Comparison of ENCODE assay signal across 19 cellular contexts in genomic region chr7:135249901-135250300, GRCh38. TPM values are rescaled to one million over a fixed set of nuclear protein-coding genes. Genes with fewer than 3 reads are reported as not detected.
DNase-seq lines count a peak whose midpoint lies in the region; ATAC-seq, FAIRE-seq and TF ChIP-seq lines count a peak whose summit lies in the region.
"Had no signal": no experiment of that assay in that cellular context is flagged by ENCODE, and none has a peak within 500 bp of the region (broad histone marks: within the 10 kb centered on the region; RNA-seq: fewer than 3 reads in every experiment).

No MANE protein-coding gene starts in this region.

- CTCF ChIA-PET in H1 (lab: Charles Lee; ENCODE audit: partially characterized antibody), result no interaction called here
- CTCF ChIA-PET in CD4-positive, alpha-beta memory T cell (lab: Charles Lee; ENCODE audit: partially characterized antibody), result interaction anchor here (0.8 kb wide), 1 partner anchor 24 kb away, joined by 3 read pairs; no protein-coding TSS in a partner anchor

- H3K36me3 Mint-ChIP-seq in CD4-positive, alpha-beta memory T cell, result no peaks in the 10 kb centered on the region

- no peak overlapping the region for H4K5ac ChIP-seq in H1 (ENCODE audit: insufficient read length, low read depth, low read length)

- H3K18ac ChIP-seq in H1 (ENCODE audit: extremely low read depth, low read length), result no peak overlapping the region

- H3K4ac ChIP-seq in H1 (replicated peaks; ENCODE audit: insufficient read length, low read depth, low read length), result no peak overlapping the region

- H3K79me2 ChIP-seq in H1 (ENCODE audit: control insufficient read depth in 1 of 2, insufficient read depth in 2 of 2, low read length in 2 of 2), result no peaks in the 10 kb centered on the region

- no peak for TF ChIP-seq RAD21 in H1 (IDR thresholded peaks at IDR 0.05 in 1 of 2, conservative IDR thresholded peaks at IDR 0.05 in 1 of 2; ENCODE audit: low read depth in 2 of 2, low read length in 2 of 2)

- no peaks in the 10 kb centered on the region; the same call in 1 of the 2 replicates for H3K23me2 ChIP-seq in H1 (ENCODE audit: low read depth, low read length)

- TF ChIP-seq POLR2A in H1 (IDR thresholded peaks at IDR 0.05; ENCODE audit: control extremely low read depth in 1 of 2, low read depth in 2 of 2, low read length in 2 of 2), result no peak

- H3K9me3 ChIP-seq in H1 (ENCODE audit: insufficient read depth in 2 of 2, low read depth in 1 of 2, low read length in 1 of 2) (peaks cover 0 to 6% of the 10 kb centered on the region in 2 experiments; a peak in 1 of 4 replicates), upper lobe of right lung (no peaks in the 10 kb centered on the region)
- no peaks in the 10 kb centered on the region for H3K9me3 ChIP-seq in CD4-positive, alpha-beta memory T cell (ENCODE audit: control insufficient read depth in 1 of 2, low read length in 2 of 2)
- H3K9me3 ChIP-seq: A549 had no signal

- H2AK5ac ChIP-seq in H1 (ENCODE audit: low read depth, low read length), result no peak overlapping the region

- H4K8ac ChIP-seq in H1 (ENCODE audit: extremely low read depth, insufficient read depth, low read length), result peak overlapping the region; percentile 35; the same call in 1 of the 2 replicates

- ATAC-seq in upper lobe of right lung, result no peak
- ATAC-seq: A549 had no signal

- H3K23ac ChIP-seq in H1 (ENCODE audit: insufficient read length), result no peak overlapping the region

- FAIRE-seq in H1 (lab: Jason Lieb, UNC), result no peak
- FAIRE-seq: A549 had no signal

- no peak overlapping the region for H2BK5ac ChIP-seq in H1 (ENCODE audit: low read depth, low read length)

- no peak overlapping the region for H2BK20ac ChIP-seq in H1 (ENCODE audit: low read length)

- intact Hi-C loops in upper lobe of right lung (cut with DNase I), result no loop called here
- intact Hi-C loops in CD4-positive, alpha-beta memory T cell (cut with micrococcal nuclease), result no loop called here

- H3K4me1 Mint-ChIP-seq in CD4-positive, alpha-beta memory T cell, result peaks cover 0 to 6% (median 0%) of the 10 kb centered on the region in 4 donors

- no peaks in the 10 kb centered on the region for H3K4me1 ChIP-seq in H1 (replicated peaks in 1 of 4; ENCODE audit: control insufficient read depth in 3 of 4, insufficient read depth in 4 of 4, low read length in 3 of 4)
- H3K4me1 ChIP-seq in upper lobe of right lung, result peaks cover 15% of the 10 kb centered on the region
- no peaks in the 10 kb centered on the region for H3K4me1 ChIP-seq in CD4-positive, alpha-beta memory T cell (ENCODE audit: insufficient read depth, low read length)

- no peak overlapping the region for H3K14ac ChIP-seq in H1 (ENCODE audit: insufficient read length)

- no peak overlapping the region for H3K27ac ChIP-seq in H1 (ENCODE audit: low read depth, low read length)
- no peak overlapping the region for H3K27ac ChIP-seq in upper lobe of right lung
- no peak overlapping the region for H3K27ac ChIP-seq in CD4-positive, alpha-beta memory T cell (ENCODE audit: low read depth, low read length)
- H3K27ac ChIP-seq: 22Rv1, A549, C4-2B had no signal

- no peak overlapping the region for H2BK120ac ChIP-seq in H1 (replicated peaks; ENCODE audit: low read depth, low read length)

- H2AFZ ChIP-seq in H1 (ENCODE audit: low read length), result no peak overlapping the region

- no peak overlapping the region for H3K4me2 ChIP-seq in H1 (ENCODE audit: insufficient read depth in 1 of 2, low read depth in 2 of 2, low read length in 2 of 2)
- H3K4me2 ChIP-seq: A549 had no signal

- no peaks in the 10 kb centered on the region for H3K79me1 ChIP-seq in H1 (ENCODE audit: low read depth, low read length)

- no peak overlapping the region for H3K4me3 ChIP-seq in H1 (ENCODE audit: extremely low read depth in 1 of 4, insufficient read depth in 2 of 4, low read depth in 3 of 4, low read length in 4 of 4)
- H3K4me3 ChIP-seq in upper lobe of right lung, result no peak overlapping the region
- H3K4me3 ChIP-seq in CD4-positive, alpha-beta memory T cell (ENCODE audit: low read length in 2 of 2), result no peak overlapping the region
- H3K4me3 ChIP-seq: A549 had no signal

- H3K27ac Mint-ChIP-seq in CD4-positive, alpha-beta memory T cell, result no peak overlapping the region
- H3K27ac Mint-ChIP-seq: CD4-positive, alpha-beta T cell had no signal

- H3K56ac ChIP-seq in H1 (replicated peaks; ENCODE audit: insufficient read length, low read depth, low read length), result no peak overlapping the region

- H3K27me3 Mint-ChIP-seq in CD4-positive, alpha-beta memory T cell, result peaks cover 0 to 3% of the 10 kb centered on the region in 2 donors

- no peak overlapping the region for H2BK15ac ChIP-seq in H1 (ENCODE audit: low read length)

- H3K9me3 Mint-ChIP-seq in CD4-positive, alpha-beta memory T cell, result no peaks in the 10 kb centered on the region
- H3K9me3 Mint-ChIP-seq: CD4-positive, alpha-beta T cell had no signal

- no peak for TF ChIP-seq EP300 in H1 (IDR thresholded peaks at IDR 0.05; ENCODE audit: borderline replicate concordance in 1 of 2, low read depth in 2 of 2, low read length in 2 of 2)

- H3K36me3 ChIP-seq in H1 (ENCODE audit: control insufficient read depth in 2 of 4, insufficient read depth in 4 of 4, low read length in 3 of 4), result no peaks in the 10 kb centered on the region
- H3K36me3 ChIP-seq in upper lobe of right lung, result no peaks in the 10 kb centered on the region
- no peaks in the 10 kb centered on the region for H3K36me3 ChIP-seq in CD4-positive, alpha-beta memory T cell (ENCODE audit: insufficient read depth, low read length)

- no peak overlapping the region for H3K9ac ChIP-seq in H1 (replicated peaks in 1 of 4; ENCODE audit: extremely low read depth in 1 of 4, low read depth in 3 of 4, low read length in 3 of 4)

- H4K20me1 ChIP-seq in H1 (replicated peaks in 1 of 2; ENCODE audit: control insufficient read depth in 1 of 2, insufficient read depth in 2 of 2, low read length in 2 of 2), result no peaks in the 10 kb centered on the region

- 90% methylated on average over 4 of the region's 4 CpGs; no CpG with 5 or more reads in 1 of the 2 experiments for WGBS in H1 (ENCODE audit: extremely low coverage in 1 of 2, insufficient coverage in 1 of 2, insufficient read length in 1 of 2, insufficient replicate concordance in 2 of 2, low coverage in 1 of 2, low lambda C conversion rate in 2 of 2, missing lambda C conversion rate in 1 of 2), 2 experiments

- no peak overlapping the region for H3K4me3 Mint-ChIP-seq in CD4-positive, alpha-beta memory T cell
- H3K4me3 Mint-ChIP-seq: CD4-positive, alpha-beta T cell had no signal

- H2BK12ac ChIP-seq in H1 (ENCODE audit: low read depth, low read length), result 0 out of 2 replicates have a peak overlapping the region, but pooled peaks have one; percentile 1

- peak; percentile 40 for DNase-seq in activated CD8-positive, alpha-beta memory T cell treated with anti-CD3 and anti-CD28 coated beads, Interleukin-2, amount 50 U/mL, for 48 hours
- no peak for DNase-seq in activated CD8-positive, alpha-beta memory T cell treated with anti-CD3 and anti-CD28 coated beads for 24 hours
- DNase-seq in H1 (ENCODE audit: low read depth in 1 of 2, low spot score in 2 of 2) (no peak), mesenteric fat pad (ENCODE audit: low spot score) (peak; percentile 65), upper lobe of right lung (peak; percentile 33), midbrain (lab: John Stamatoyannopoulos, UW) (no peak)
- DNase-seq in CD4-positive, alpha-beta memory T cell, result no peak
- DNase-seq: AML-193; CD4-positive, alpha-beta T cell; DMS153; DMS79 treated with DMSO at 0.1 percent for 48 hours; GF-D8; HCEC 1CT had no signal

- POLR2A ChIA-PET in H1 (lab: Charles Lee; ENCODE audit: partially characterized antibody), result no interaction called here
- POLR2A ChIA-PET in CD4-positive, alpha-beta memory T cell (lab: Charles Lee; ENCODE audit: partially characterized antibody), result no interaction called here

- no peak overlapping the region for H4K91ac ChIP-seq in H1 (replicated peaks; ENCODE audit: insufficient read length, low read length)

- TF ChIP-seq CTCF in H1 (IDR thresholded peaks at IDR 0.05; ENCODE audit: control extremely low read depth in 1 of 3, insufficient read depth in 1 of 3, low read depth in 1 of 3, low read length in 3 of 3) (no peak), upper lobe of right lung (IDR thresholded peaks at IDR 0.05) (no peak)

- H3K27me3 ChIP-seq in H1 (replicated peaks in 1 of 4; ENCODE audit: control insufficient read depth in 3 of 4, extremely low read depth in 1 of 4, insufficient read depth in 3 of 4, low read length in 3 of 4) (no peaks in the 10 kb centered on the region; a peak in 2 of 7 replicates), upper lobe of right lung (no peaks in the 10 kb centered on the region)
- H3K27me3 ChIP-seq in CD4-positive, alpha-beta memory T cell (ENCODE audit: insufficient read depth, low read length), result no peaks in the 10 kb centered on the region

TF ChIP-seq in H1, 55 proteins besides CTCF, POLR2A, EP300 and RAD21 (continues in another document):
- no peak for TF ChIP-seq EGR1 (IDR thresholded peaks at IDR 0.05; ENCODE audit: borderline replicate concordance, low read depth, low read length)
- no peak for TF ChIP-seq CTBP2 (IDR thresholded peaks at IDR 0.05; ENCODE audit: borderline replicate concordance, insufficient read depth, insufficient read length, low read length)

RNA-seq across cellular contexts. Expression of gene STRA8, which starts 16.3 kb away (rescaled TPM):
- total RNA-seq in H1 (2021; fragmentation: NEBNext Ultra II Directional; extraction: Animal tissue kit (Norgen Biotek cat#: 25700)), result not detected in 2 replicates
- not detected in 2 replicates for polyA plus RNA-seq in H1 (2011; rRNA removed)
- not detected for polyA plus RNA-seq in H1 (2011; cell fraction: cytosol; rRNA removed)
- not detected for polyA plus RNA-seq in H1 (2011; cell fraction: nucleus; rRNA removed)
- not detected in 4 replicates for polyA plus RNA-seq in H1 (2012, experiment 1 of 2)
- polyA plus RNA-seq in H1 (2012, experiment 2 of 2), result not detected
- not detected for polyA plus RNA-seq in H1 (2013, experiment 1 of 2)
- not detected for polyA plus RNA-seq in H1 (2013, experiment 2 of 2)
- polyA minus RNA-seq in H1 (2011; rRNA and poly(A)+ RNA removed), result not detected in 2 replicates
- not detected for polyA minus RNA-seq in H1 (2011; cell fraction: cytosol; rRNA and poly(A)+ RNA removed)
- not detected for polyA minus RNA-seq in H1 (2011; cell fraction: nucleus; rRNA and poly(A)+ RNA removed)
- total RNA-seq in mesenteric fat pad (not detected), upper lobe of right lung (not detected)
- total RNA-seq in CD4-positive, alpha-beta memory T cell, result not detected
- polyA plus RNA-seq in CD4-positive, alpha-beta memory T cell, result not detected
- total RNA-seq: CD4-positive, alpha-beta T cell; H4; HT-29 had no signal
- polyA plus RNA-seq: A549, BJ had no signal

RNA-seq across cellular contexts. Expression of gene WDR91, which starts 38.6 kb away (rescaled TPM):
- 12.7 and 14.7 TPM in 2 replicates for total RNA-seq in H1 (2021; fragmentation: NEBNext Ultra II Directional; extraction: Animal tissue kit (Norgen Biotek cat#: 25700))
- 8.2 and 11.2 TPM in 2 replicates for polyA plus RNA-seq in H1 (2011; rRNA removed)
- polyA plus RNA-seq in H1 (2011; cell fraction: cytosol; rRNA removed), result 13.0 TPM
- 38.4 TPM for polyA plus RNA-seq in H1 (2011; cell fraction: nucleus; rRNA removed)
- polyA plus RNA-seq in H1 (2012, experiment 1 of 2), result 4.8 to 9.7 TPM (median 9.0 TPM) in 4 replicates
- 6.7 TPM for polyA plus RNA-seq in H1 (2012, experiment 2 of 2)
- 5.7 TPM for polyA plus RNA-seq in H1 (2013, experiment 1 of 2)
- 5.6 TPM for polyA plus RNA-seq in H1 (2013, experiment 2 of 2)
- 13.2 and 16.6 TPM in 2 replicates for polyA minus RNA-seq in H1 (2011; rRNA and poly(A)+ RNA removed)
- 6.8 TPM for polyA minus RNA-seq in H1 (2011; cell fraction: cytosol; rRNA and poly(A)+ RNA removed)
- polyA minus RNA-seq in H1 (2011; cell fraction: nucleus; rRNA and poly(A)+ RNA removed), result 10.2 TPM
- total RNA-seq in mesenteric fat pad (15.0 TPM), upper lobe of right lung (30.0 TPM)
- 10 to 100 TPM; 29.1 to 29.4 TPM for total RNA-seq in CD4-positive, alpha-beta memory T cell
- polyA plus RNA-seq in CD4-positive, alpha-beta memory T cell, result 1 to 10 TPM; 2.3 to 8.9 TPM

Comparison
In these comparisons a context has a peak if more than half of its experiments do, and no peak if none do; other contexts are left out.
1. DNase-seq: peak in activated CD8-positive, alpha-beta memory T cell treated with anti-CD3 and anti-CD28 coated beads, Interleukin-2, amount 50 U/mL, for 48 hours (single experiment), mesenteric fat pad (single experiment) and upper lobe of right lung (single experiment); none in activated CD8-positive, alpha-beta memory T cell treated with anti-CD3 and anti-CD28 coated beads for 24 hours (single experiment), H1 (0 of 2), CD4-positive, alpha-beta memory T cell (0 of 5) and midbrain (single experiment).